ENCODE assay signal across 8 cellular contexts in the genomic region with DNA sequence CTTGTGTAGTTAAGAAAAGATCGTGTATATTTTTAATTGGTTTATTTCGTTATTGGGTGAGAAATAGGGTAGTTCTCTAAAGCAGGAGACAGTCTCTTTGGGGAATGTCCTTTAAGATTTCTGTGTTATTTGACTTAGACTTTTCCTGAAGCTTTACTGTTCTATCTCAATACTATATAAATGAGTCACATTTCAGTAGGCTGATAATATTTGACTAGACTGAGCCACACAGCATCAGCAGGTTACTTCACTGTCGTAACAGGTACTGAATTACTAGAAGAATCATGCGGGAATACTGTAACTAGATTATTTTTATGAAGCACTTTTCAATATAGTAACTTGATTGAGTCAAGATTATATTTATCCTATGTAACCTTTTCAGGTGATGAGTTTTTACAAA. TPM values are rescaled to one million over a fixed set of nuclear protein-coding genes. Genes with fewer than 3 reads are reported as not detected.
DNase-seq lines count a peak whose midpoint lies in the region; ATAC-seq and TF ChIP-seq lines count a peak whose summit lies in the region.

No MANE protein-coding gene starts in this region.

- WGBS in heart left ventricle, 4 donors: 39 to 45% (median 44%) methylated on average over 4 of the region's 4 CpGs

- intact Hi-C loops in heart left ventricle (cut with DNase I) (loop anchor here in 7 of 10 donors (2.0 to 10.0 kb wide), 5 partner anchors 18 to 257 kb away; a partner anchor contains a TSS), left ventricle myocardium superior (cut with micrococcal nuclease) (loop anchor here (10.0 kb wide), 1 partner anchor 104 kb away; a partner anchor contains a TSS), upper lobe of right lung (cut with DNase I) (no loop called here)

- H3K27ac ChIP-seq in heart left ventricle (peak overlapping the region in 2 of 12 donors; percentile 95 to 97), upper lobe of right lung (no peak overlapping the region)

- DNase-seq in heart left ventricle: no peak
- no peak for DNase-seq in left ventricle myocardium superior
- DNase-seq in activated CD8-positive, alpha-beta T cell treated with anti-CD3 and anti-CD28 coated beads, Interleukin-2, amount 10 ng/mL, durations not matched to agents 7 days and 5 days: no peak
- DNase-seq in kidney glomerular epithelial cell (lab: John Stamatoyannopoulos, UW): peak; percentile 39
- DNase-seq in upper lobe of right lung: no peak
- no peak for DNase-seq in EL

- H3K36me3 Mint-ChIP-seq in activated CD8-positive, alpha-beta T cell treated with anti-CD3 and anti-CD28 coated beads, Interleukin-2, amount 10 ng/mL, durations not matched to agents 7 days and 5 days (ENCODE audit: low read depth): peaks cover 27% of the 10 kb centered on the region

- H3K27me3 ChIP-seq in heart left ventricle: no peaks in the 10 kb centered on the region
- H3K27me3 ChIP-seq in upper lobe of right lung: no peaks in the 10 kb centered on the region

- CTCF ChIA-PET in activated CD8-positive, alpha-beta T cell treated with anti-CD3 and anti-CD28 coated beads, Interleukin-2, amount 10 ng/mL, durations not matched to agents 7 days and 5 days (lab: Charles Lee): interaction anchor here (1.4 to 2.8 kb wide), 3 partner anchors 15 to 149 kb away, joined by 4 to 23 read pairs (median 4); no protein-coding TSS in a partner anchor

- no peak for TF ChIP-seq POLR2A in heart left ventricle (IDR thresholded peaks at IDR 0.05)

- H3K4me1 ChIP-seq in heart left ventricle: peaks cover 0 to 64% (median 40%) of the 10 kb centered on the region in 12 donors
- peaks cover 24% of the 10 kb centered on the region for H3K4me1 ChIP-seq in upper lobe of right lung

- H3K36me3 ChIP-seq in heart left ventricle (no peaks in the 10 kb centered on the region), upper lobe of right lung (no peaks in the 10 kb centered on the region)

- no peak for ATAC-seq in heart left ventricle
- ATAC-seq in left ventricle myocardium superior: no peak
- ATAC-seq in activated CD8-positive, alpha-beta T cell treated with anti-CD3 and anti-CD28 coated beads, Interleukin-2, amount 10 ng/mL, durations not matched to agents 7 days and 5 days: no peak
- no peak for ATAC-seq in upper lobe of right lung
- no peak for ATAC-seq in GM21526 (IDR thresholded peaks at IDR 0.05; ENCODE audit: low FRiP score, unreplicated experiment)
- no peak for ATAC-seq in HG02938 (IDR thresholded peaks at IDR 0.05; ENCODE audit: unreplicated experiment)

- no peaks in the 10 kb centered on the region for H3K9me3 Mint-ChIP-seq in activated CD8-positive, alpha-beta T cell treated with anti-CD3 and anti-CD28 coated beads, Interleukin-2, amount 10 ng/mL, durations not matched to agents 7 days and 5 days (ENCODE audit: insufficient read depth)

- peaks cover 55% of the 10 kb centered on the region for H3K4me1 Mint-ChIP-seq in activated CD8-positive, alpha-beta T cell treated with anti-CD3 and anti-CD28 coated beads, Interleukin-2, amount 10 ng/mL, durations not matched to agents 7 days and 5 days (ENCODE audit: low read depth)

- peak overlapping the region; percentile 86 for H3K4me3 Mint-ChIP-seq in activated CD8-positive, alpha-beta T cell treated with anti-CD3 and anti-CD28 coated beads, Interleukin-2, amount 10 ng/mL, durations not matched to agents 7 days and 5 days

- TF ChIP-seq CTCF in heart left ventricle (IDR thresholded peaks at IDR 0.05) (no peak), upper lobe of right lung (IDR thresholded peaks at IDR 0.05) (no peak)

- peak overlapping the region in 9 of 12 donors; percentile 75 to 98 (median 96) for H3K4me3 ChIP-seq in heart left ventricle
- H3K4me3 ChIP-seq in upper lobe of right lung: peak overlapping the region; percentile 95

- H3K9me3 ChIP-seq in heart left ventricle (no peaks in the 10 kb centered on the region), upper lobe of right lung (no peaks in the 10 kb centered on the region)

- H3K27ac Mint-ChIP-seq in activated CD8-positive, alpha-beta T cell treated with anti-CD3 and anti-CD28 coated beads, Interleukin-2, amount 10 ng/mL, durations not matched to agents 7 days and 5 days: no peak overlapping the region

- POLR2A ChIA-PET in activated CD8-positive, alpha-beta T cell treated with anti-CD3 and anti-CD28 coated beads, Interleukin-2, amount 10 ng/mL, durations not matched to agents 7 days and 5 days (lab: Charles Lee): interaction anchor here (0.6 to 3.2 kb wide), 2 partner anchors 17 to 256 kb away, joined by 3 to 40 read pairs; a partner anchor contains a TSS

- no peaks in the 10 kb centered on the region for H3K27me3 Mint-ChIP-seq in activated CD8-positive, alpha-beta T cell treated with anti-CD3 and anti-CD28 coated beads, Interleukin-2, amount 10 ng/mL, durations not matched to agents 7 days and 5 days (ENCODE audit: low read depth)

RNA-seq across cellular contexts. Expression of a gene that starts 1.4 kb away (rescaled TPM):
- total RNA-seq in heart left ventricle (10 to 100 TPM; 28.1 to 35.1 (median 29.9) TPM), left ventricle myocardium superior (32.2 TPM), upper lobe of right lung (25.0 TPM)
- 10 to 100 TPM; 10.9 to 32.9 TPM for polyA plus RNA-seq in heart left ventricle
- 10 to 100 TPM; 36.3 to 38.7 TPM for total RNA-seq in activated CD8-positive, alpha-beta T cell treated with anti-CD3 and anti-CD28 coated beads, Interleukin-2, amount 10 ng/mL, durations not matched to agents 7 days and 5 days
